ENCODE assay signal across 8 cellular contexts in genomic region chr3:143971367-143972154, GRCh38. TPM values are rescaled to one million over a fixed set of nuclear protein-coding genes. Genes with fewer than 3 reads are reported as not detected.
A peak's percentile ranks its signal among the peaks of the same experiment; 100 is the strongest.
DNase-seq lines count a peak whose midpoint lies in the region; ATAC-seq and TF ChIP-seq lines count a peak whose summit lies in the region.

DIPK2A (plus strand) TSS chr3:143971823; CDS start chr3:143972333, 510 bp downstream.

- peaks cover 43% of the 10 kb centered on the region for H3K79me2 ChIP-seq in Loucy (ENCODE audit: insufficient read depth, low read length)

- H3K27me3 Mint-ChIP-seq in activated T-helper 2 cell treated with anti-CD3 and anti-CD28 coated beads, Interferon-gamma antibody, Interleukin-2, Interleukin-4, amounts not matched to agents 10 μg/mL and 5 μg/mL and 100 μg/mL, durations not matched to agents 14 hours and 24 hours and 36 hours (ENCODE audit: low read depth), result peaks cover 32% of the 10 kb centered on the region
- H3K27me3 Mint-ChIP-seq in naive thymus-derived CD8-positive, alpha-beta T cell, result peaks cover 0 to 6% (median 0%) of the 10 kb centered on the region in 5 donors
- no peaks in the 10 kb centered on the region for H3K27me3 Mint-ChIP-seq in stimulated activated naive B cell treated with anti-CD40 and anti-IgM and Interleukin-4, amounts not matched to agents 10 μg/mL and 1 μg/mL and 100 μg/mL, for 72 hours

- no peaks in the 10 kb centered on the region for H3K27me3 ChIP-seq in H7 (ENCODE audit: control insufficient read depth, insufficient read depth, low read length)
- no peaks in the 10 kb centered on the region for H3K27me3 ChIP-seq in Loucy (ENCODE audit: insufficient read depth, low read length, poor library complexity, severe bottlenecking)
- H3K27me3 ChIP-seq in RWPE2 (ENCODE audit: insufficient read depth, poor library complexity, severe bottlenecking), result no peaks in the 10 kb centered on the region

- peak; percentile 68 for ATAC-seq in RWPE2 (ENCODE audit: low read depth)
- ATAC-seq in naive thymus-derived CD8-positive, alpha-beta T cell, result peak; percentile 68 to 74
- ATAC-seq in stimulated activated naive B cell treated with anti-CD40 and anti-IgM and Interleukin-4, amounts not matched to agents 10 μg/mL and 1 μg/mL and 100 μg/mL, for 72 hours (replicated peaks), result peak; percentile 66 to 70

- H4K20me1 ChIP-seq in Loucy (ENCODE audit: insufficient read depth, low read length, poor library complexity, severe bottlenecking), result peaks cover 31% of the 10 kb centered on the region

- no peaks in the 10 kb centered on the region for H3K9me3 Mint-ChIP-seq in activated T-helper 2 cell treated with anti-CD3 and anti-CD28 coated beads, Interferon-gamma antibody, Interleukin-2, Interleukin-4, amounts not matched to agents 10 μg/mL and 5 μg/mL and 100 μg/mL, durations not matched to agents 14 hours and 24 hours and 36 hours
- no peaks in the 10 kb centered on the region for H3K9me3 Mint-ChIP-seq in naive thymus-derived CD8-positive, alpha-beta T cell
- no peaks in the 10 kb centered on the region for H3K9me3 Mint-ChIP-seq in stimulated activated naive B cell treated with anti-CD40 and anti-IgM and Interleukin-4, amounts not matched to agents 10 μg/mL and 1 μg/mL and 100 μg/mL, for 72 hours

- H3K4me1 ChIP-seq in Loucy (ENCODE audit: insufficient read depth, low read length, poor library complexity, severe bottlenecking), result peaks cover 33% of the 10 kb centered on the region
- peaks cover 13% of the 10 kb centered on the region for H3K4me1 ChIP-seq in RWPE2 (ENCODE audit: insufficient read depth, poor library complexity, severe bottlenecking)

- POLR2A ChIA-PET in naive thymus-derived CD8-positive, alpha-beta T cell (lab: Charles Lee), result interaction anchor here (0.6 to 3.1 kb wide), 16 partner anchors 12 to 1392 kb away, joined by 3 to 22 read pairs (median 4); partner anchors contain the start of genes ATR, CHST2, SLC9A9 and U2SURP

- no peaks in the 10 kb centered on the region for H3K36me3 ChIP-seq in H7 (replicated peaks; ENCODE audit: control insufficient read depth, insufficient read depth, low read length)
- no peaks in the 10 kb centered on the region for H3K36me3 ChIP-seq in Loucy (ENCODE audit: insufficient read depth, low read length)
- no peaks in the 10 kb centered on the region for H3K36me3 ChIP-seq in RWPE2 (ENCODE audit: low read depth)

- H3K9ac ChIP-seq in Loucy (ENCODE audit: low read depth, low read length, poor library complexity, severe bottlenecking), result peak within 1 kb of the TSS; percentile 84

- H2AFZ ChIP-seq in Loucy (ENCODE audit: low read length), result peak within 1 kb of the TSS; percentile 80

- TF ChIP-seq CTCF in Loucy (conservative IDR thresholded peaks at IDR 0.05; ENCODE audit: low read length), result no peak
- TF ChIP-seq CTCF in RWPE2 (IDR thresholded peaks at IDR 0.05; ENCODE audit: poor library complexity, severe bottlenecking), result no peak
- no peak for TF ChIP-seq CTCF in fibroblast of mammary gland (conservative IDR thresholded peaks at IDR 0.05; ENCODE audit: control insufficient read depth, insufficient read depth, low read depth, low read length)

- H3K27ac ChIP-seq in RWPE2 (ENCODE audit: poor library complexity, severe bottlenecking), result peak within 1 kb of the TSS; percentile 89

- H3K9me2 ChIP-seq in Loucy (replicated peaks; ENCODE audit: low read depth, low read length), result no peaks in the 10 kb centered on the region

- H3F3A ChIP-seq in Loucy (ENCODE audit: low read depth), result no peaks in the 10 kb centered on the region

- DNase-seq in ELF-1 (ENCODE audit: low read depth, low spot score), result peak; percentile 96
- peak; percentile 92 for DNase-seq in H7
- DNase-seq in RWPE2 (ENCODE audit: low spot score), result peak; percentile 93
- DNase-seq in activated T-helper 2 cell treated with anti-CD3 and anti-CD28 coated beads, Interferon-gamma antibody, Interleukin-2, Interleukin-4, amounts not matched to agents 10 μg/mL and 5 μg/mL and 100 μg/mL, durations not matched to agents 14 hours and 24 hours and 36 hours (ENCODE audit: low spot score), result peak; percentile 93
- peak; percentile 92 for DNase-seq in fibroblast of mammary gland (ENCODE audit: low read depth)
- peak; percentile 89 to 96 (median 94) for DNase-seq in naive thymus-derived CD8-positive, alpha-beta T cell
- DNase-seq in stimulated activated naive B cell treated with anti-CD40 and anti-IgM and Interleukin-4, amounts not matched to agents 10 μg/mL and 1 μg/mL and 100 μg/mL, for 72 hours, result peak; percentile 94

- intact Hi-C loops in activated T-helper 2 cell treated with anti-CD3 and anti-CD28 coated beads, Interferon-gamma antibody, Interleukin-2, Interleukin-4, amounts not matched to agents 10 μg/mL and 5 μg/mL and 100 μg/mL, durations not matched to agents 14 hours and 24 hours and 36 hours (cut with micrococcal nuclease), result loop anchor here (1.0 to 10.0 kb wide), 10 partner anchors 123 to 1524 kb away; partner anchors contain the start of genes CHST2, PLS1, SLC9A9 and TRPC1

- no peaks in the 10 kb centered on the region for H3K36me3 Mint-ChIP-seq in activated T-helper 2 cell treated with anti-CD3 and anti-CD28 coated beads, Interferon-gamma antibody, Interleukin-2, Interleukin-4, amounts not matched to agents 10 μg/mL and 5 μg/mL and 100 μg/mL, durations not matched to agents 14 hours and 24 hours and 36 hours (ENCODE audit: low read depth)
- peaks cover 0 to 4% (median 0%) of the 10 kb centered on the region in 3 donors for H3K36me3 Mint-ChIP-seq in naive thymus-derived CD8-positive, alpha-beta T cell
- no peaks in the 10 kb centered on the region for H3K36me3 Mint-ChIP-seq in stimulated activated naive B cell treated with anti-CD40 and anti-IgM and Interleukin-4, amounts not matched to agents 10 μg/mL and 1 μg/mL and 100 μg/mL, for 72 hours

- H3K4me3 ChIP-seq in H7 (ENCODE audit: insufficient read depth, low read depth, low read length) (peak within 1 kb of the TSS; percentile 77), Loucy (ENCODE audit: low read length, poor library complexity, severe bottlenecking) (peak within 1 kb of the TSS; percentile 84), RWPE2 (ENCODE audit: severe bottlenecking) (peak within 1 kb of the TSS; percentile 65), fibroblast of mammary gland (ENCODE audit: control insufficient read depth, low read depth, low read length) (peak within 1 kb of the TSS; percentile 88)

- H3K4me1 Mint-ChIP-seq in activated T-helper 2 cell treated with anti-CD3 and anti-CD28 coated beads, Interferon-gamma antibody, Interleukin-2, Interleukin-4, amounts not matched to agents 10 μg/mL and 5 μg/mL and 100 μg/mL, durations not matched to agents 14 hours and 24 hours and 36 hours (ENCODE audit: low read depth), result peaks cover 20% of the 10 kb centered on the region
- H3K4me1 Mint-ChIP-seq in naive thymus-derived CD8-positive, alpha-beta T cell, result peaks cover 15 to 41% (median 24%) of the 10 kb centered on the region in 4 donors
- peaks cover 5 to 25% of the 10 kb centered on the region in 2 donors for H3K4me1 Mint-ChIP-seq in stimulated activated naive B cell treated with anti-CD40 and anti-IgM and Interleukin-4, amounts not matched to agents 10 μg/mL and 1 μg/mL and 100 μg/mL, for 72 hours

- peak within 1 kb of the TSS; percentile 94 for H3K27ac Mint-ChIP-seq in activated T-helper 2 cell treated with anti-CD3 and anti-CD28 coated beads, Interferon-gamma antibody, Interleukin-2, Interleukin-4, amounts not matched to agents 10 μg/mL and 5 μg/mL and 100 μg/mL, durations not matched to agents 14 hours and 24 hours and 36 hours
- H3K27ac Mint-ChIP-seq in naive thymus-derived CD8-positive, alpha-beta T cell, result peak within 1 kb of the TSS; percentile 90 to 99 (median 96)
- peak within 1 kb of the TSS; percentile 96 for H3K27ac Mint-ChIP-seq in stimulated activated naive B cell treated with anti-CD40 and anti-IgM and Interleukin-4, amounts not matched to agents 10 μg/mL and 1 μg/mL and 100 μg/mL, for 72 hours

- peak within 1 kb of the TSS; percentile 92 for H3K4me2 ChIP-seq in Loucy (ENCODE audit: low read depth, low read length, poor library complexity, severe bottlenecking)

- H3K9me3 ChIP-seq in Loucy (ENCODE audit: insufficient read depth, low read depth, low read length), result no peaks in the 10 kb centered on the region
- no peaks in the 10 kb centered on the region for H3K9me3 ChIP-seq in RWPE2 (ENCODE audit: severe bottlenecking)

- peak within 1 kb of the TSS; percentile 97 for H3K4me3 Mint-ChIP-seq in activated T-helper 2 cell treated with anti-CD3 and anti-CD28 coated beads, Interferon-gamma antibody, Interleukin-2, Interleukin-4, amounts not matched to agents 10 μg/mL and 5 μg/mL and 100 μg/mL, durations not matched to agents 14 hours and 24 hours and 36 hours (ENCODE audit: low read depth)
- peak within 1 kb of the TSS; percentile 89 to 99 (median 97) for H3K4me3 Mint-ChIP-seq in naive thymus-derived CD8-positive, alpha-beta T cell
- H3K4me3 Mint-ChIP-seq in stimulated activated naive B cell treated with anti-CD40 and anti-IgM and Interleukin-4, amounts not matched to agents 10 μg/mL and 1 μg/mL and 100 μg/mL, for 72 hours, result peak within 1 kb of the TSS; percentile 93 to 94

RNA-seq across cellular contexts. Expression of gene DIPK2A, which starts in this region (rescaled TPM):
- 58.9 and 89.9 TPM in 2 replicates for total RNA-seq in H7 (2014; rRNA removed; shearing (Covaris generic))
- 18.0 and 18.2 TPM in 2 replicates for total RNA-seq in activated T-helper 2 cell treated with anti-CD3 and anti-CD28 coated beads, Interferon-gamma antibody, Interleukin-2, Interleukin-4, amounts not matched to agents 10 μg/mL and 5 μg/mL and 100 μg/mL, durations not matched to agents 14 hours and 24 hours and 36 hours
- total RNA-seq in naive thymus-derived CD8-positive, alpha-beta T cell, result 10 to 100 TPM; 16.1 to 17.3 TPM
- 1 to 10 TPM; 5.3 to 7.3 (median 5.9) TPM for polyA plus RNA-seq in naive thymus-derived CD8-positive, alpha-beta T cell

Comparison
In these comparisons a context has a peak if more than half of its experiments do, and no peak if none do; other contexts are left out.
1. Peak in every context shown above with its lines: DNase-seq, ATAC-seq, H3K4me3 ChIP-seq and H3K27ac ChIP-seq.